8 cellular contexts compared by ENCODE assay signal in the genomic region with DNA sequence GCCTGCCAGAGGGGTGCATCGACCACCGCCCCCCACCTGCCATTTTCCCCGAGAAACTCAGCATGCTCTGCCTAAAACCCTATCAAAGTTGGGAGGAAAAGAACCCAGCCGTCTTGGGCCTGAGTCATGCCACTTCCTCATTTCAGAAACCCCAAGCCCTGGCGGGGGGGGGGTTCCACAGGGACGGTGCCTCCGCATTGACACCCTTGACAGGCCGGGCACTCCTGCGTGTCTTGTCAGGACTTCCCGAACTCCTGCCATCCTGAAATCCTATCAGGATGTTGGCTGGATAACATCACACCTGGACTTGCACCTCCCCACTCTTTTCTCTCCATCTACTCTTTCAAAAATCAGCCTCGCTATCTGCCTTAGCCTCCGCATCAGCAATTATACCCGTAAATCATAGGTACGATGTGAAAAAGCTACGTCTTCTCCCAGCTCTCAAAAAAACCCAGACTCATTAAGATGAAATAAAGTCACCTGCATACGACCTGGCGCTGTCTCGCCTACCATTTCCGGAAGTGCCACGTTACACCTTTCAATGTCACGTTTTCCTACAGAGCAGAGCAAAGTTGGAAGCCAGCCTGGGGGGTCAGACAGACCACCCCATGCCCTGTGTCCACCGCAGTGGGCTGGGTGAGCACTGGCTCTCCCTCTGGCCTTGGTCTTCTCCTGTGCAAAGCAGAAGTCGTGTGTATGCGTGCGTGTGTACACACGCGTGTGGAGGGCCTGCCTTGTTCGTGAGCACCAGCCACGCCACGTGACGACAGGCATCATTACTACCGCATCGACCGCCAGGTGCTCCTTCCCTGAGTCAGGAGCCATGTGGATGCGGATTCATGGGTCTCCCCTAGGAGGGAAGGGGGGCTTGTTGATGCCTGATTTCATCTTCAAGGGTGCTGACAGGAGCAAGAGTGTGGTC.
DNase-seq lines count a peak whose midpoint lies in the region; ATAC-seq and TF ChIP-seq lines count a peak whose summit lies in the region.

No MANE protein-coding gene starts in this region.

- no peaks in the 10 kb centered on the region for H3K9me3 Mint-ChIP-seq in Caco-2 (ENCODE audit: unreplicated experiment)

- no peak overlapping the region for H3K4me3 Mint-ChIP-seq in Caco-2 (ENCODE audit: unreplicated experiment)

- H3K27me3 ChIP-seq in Caco-2 (replicated peaks; ENCODE audit: control insufficient read depth, insufficient read depth, low read length): no peaks in the 10 kb centered on the region
- no peaks in the 10 kb centered on the region for H3K27me3 ChIP-seq in foreskin keratinocyte

- no peak overlapping the region for H3K4me3 ChIP-seq in Caco-2 (ENCODE audit: low read depth, low read length)

- H3K4me1 Mint-ChIP-seq in Caco-2 (ENCODE audit: low read depth, unreplicated experiment): peaks cover 7% of the 10 kb centered on the region

- peaks cover 74% of the 10 kb centered on the region for H3K36me3 Mint-ChIP-seq in Caco-2 (ENCODE audit: insufficient read depth, unreplicated experiment)

- H3K4me1 ChIP-seq in Caco-2: peaks cover 10% of the 10 kb centered on the region
- peaks cover 21% of the 10 kb centered on the region for H3K4me1 ChIP-seq in foreskin keratinocyte

- TF ChIP-seq CTCF in Caco-2 (IDR thresholded peaks at IDR 0.05; ENCODE audit: insufficient read depth in 1 of 2, low read depth in 1 of 2, low read length in 1 of 2, severe bottlenecking in 1 of 2, unreplicated experiment in 1 of 2): no peak
- TF ChIP-seq CTCF in foreskin keratinocyte (conservative IDR thresholded peaks at IDR 0.05): no peak

- CTCF ChIA-PET in Caco-2 (lab: Charles Lee): no interaction called here

- no TSS peak for BruUV-seq in Caco-2 (replicated peaks; lab: Mats Ljungman, UMichigan)

- DNase-seq in Caco-2 (no peak), NOMO-1 (lab: John Stamatoyannopoulos, UW; ENCODE audit: unreplicated experiment in 2 of 2) (peak; percentile 75 to 87), activated T-cell treated with anti-CD3 and anti-CD28 coated beads for 48 hours (ENCODE audit: low read depth) (peak; percentile 24), foreskin keratinocyte (peak; percentile 47 to 71), sciatic nerve (ENCODE audit: low spot score) (peak; percentile 83), NCI-H446 treated with DMSO at 0.1 percent for 48 hours (lab: John Stamatoyannopoulos, UW) (no peak), NCI-H446 (lab: John Stamatoyannopoulos, UW) (no peak)

- ATAC-seq in GM21825 (IDR thresholded peaks at IDR 0.05; ENCODE audit: unreplicated experiment) (peak; percentile 50), foreskin keratinocyte (peak; percentile 47), sciatic nerve (no peak)

- H3K27me3 Mint-ChIP-seq in Caco-2 (ENCODE audit: insufficient read depth, unreplicated experiment): no peaks in the 10 kb centered on the region

- no peak overlapping the region for H3K27ac ChIP-seq in foreskin keratinocyte

- H3K9me3 ChIP-seq in Caco-2: no peaks in the 10 kb centered on the region

- no peaks in the 10 kb centered on the region; the same call in 1 of the 2 replicates for H3K36me3 ChIP-seq in Caco-2 (ENCODE audit: control insufficient read depth, insufficient read depth, low read length)

- intact Hi-C loops in Caco-2 (cut with micrococcal nuclease; ENCODE audit: unreplicated experiment): no loop called here
- intact Hi-C loops in sciatic nerve (cut with DNase I): no loop called here

- H3K27ac Mint-ChIP-seq in Caco-2 (ENCODE audit: unreplicated experiment): peak overlapping the region; percentile 0

- POLR2A ChIA-PET in Caco-2 (lab: Charles Lee): no interaction called here

Comparison
In these comparisons a context has a peak if more than half of its experiments do, and no peak if none do; other contexts are left out.
1. DNase-seq: peak in NOMO-1 (2 of 2), activated T-cell treated with anti-CD3 and anti-CD28 coated beads for 48 hours (single experiment), foreskin keratinocyte (2 of 2) and sciatic nerve (single experiment); none in Caco-2 (0 of 2), NCI-H446 treated with DMSO at 0.1 percent for 48 hours (single experiment) and NCI-H446 (0 of 2).